Comparison of ENCODE assay signal across 7 cellular contexts in genomic region chr11:125062196-125062930, GRCh38. TPM values are rescaled to one million over a fixed set of nuclear protein-coding genes. Genes with fewer than 3 reads are reported as not detected.
DNase-seq lines count a peak whose midpoint lies in the region; ATAC-seq and TF ChIP-seq lines count a peak whose summit lies in the region.

No MANE protein-coding gene starts in this region.

- no peaks in the 10 kb centered on the region for H3K9me3 Mint-ChIP-seq in GM23338

- peaks cover 63% of the 10 kb centered on the region for H3K27me3 ChIP-seq in GM23338 (ENCODE audit: insufficient read depth)

- H3K4me2 ChIP-seq in GM23338: peak overlapping the region; percentile 82

- H3K27me3 Mint-ChIP-seq in GM23338 (ENCODE audit: insufficient read depth, low read depth, poor library complexity): peaks cover 31% of the 10 kb centered on the region

- peaks cover 6% of the 10 kb centered on the region; the same call in 1 of the 2 replicates for H3K4me1 ChIP-seq in GM23338 (ENCODE audit: insufficient read depth)

- peak; percentile 3; the same call in 2 of the 3 replicates for ATAC-seq in GM23338
- peak; percentile 30 for ATAC-seq in left ventricle myocardium superior

- H3K36me3 ChIP-seq in GM23338 (ENCODE audit: insufficient read depth): no peaks in the 10 kb centered on the region

- H3K4me3 ChIP-seq in GM23338: peak overlapping the region; percentile 90
- peak overlapping the region; percentile 45 to 63 (median 55) for H3K4me3 ChIP-seq in skin epidermis

- no peaks in the 10 kb centered on the region for H3F3A ChIP-seq in GM23338 (replicated peaks; ENCODE audit: low read depth)

- no peaks in the 10 kb centered on the region for H4K20me1 ChIP-seq in GM23338 (replicated peaks; ENCODE audit: insufficient read depth)

- H3K27ac Mint-ChIP-seq in GM23338: no peak overlapping the region

- DNase-seq in GM23338 (ENCODE audit: low spot score) (no peak), left ventricle myocardium superior (no peak), GOT3 (lab: John Stamatoyannopoulos, UW) (no peak), HCEC 1CT (no peak)
- no peak for DNase-seq in stimulated activated CD4-positive, alpha-beta T cell treated with anti-CD3 and anti-CD28 coated beads, Interleukin-1b, Interleukin-23, amount 100 ng/mL, for 48 hours

- H3K4me1 Mint-ChIP-seq in GM23338: peaks cover 9% of the 10 kb centered on the region; the same call in 1 of the 3 replicates

- H3K79me2 ChIP-seq in GM23338 (replicated peaks; ENCODE audit: insufficient read depth): no peaks in the 10 kb centered on the region

- H3K4me3 Mint-ChIP-seq in GM23338: peak overlapping the region; percentile 86

- H3K27ac ChIP-seq in GM23338 (ENCODE audit: low read depth) (no peak overlapping the region), VCaP (peak overlapping the region; percentile 50; the same call in 1 of the 2 replicates), skin epidermis (peak overlapping the region in 19 of 21 experiments; percentile 54 to 85 (median 76))

- TF ChIP-seq CTCF in GM23338 (conservative IDR thresholded peaks at IDR 0.05; ENCODE audit: low read depth in 2 of 2) (no peak), VCaP (conservative IDR thresholded peaks at IDR 0.05) (no peak)

- peak overlapping the region; percentile 98 for H2AFZ ChIP-seq in GM23338

- intact Hi-C loops in left ventricle myocardium superior (cut with micrococcal nuclease): no loop called here

- H3K36me3 Mint-ChIP-seq in GM23338 (ENCODE audit: low read depth): no peaks in the 10 kb centered on the region

- no peaks in the 10 kb centered on the region for H3K9me2 ChIP-seq in GM23338 (ENCODE audit: insufficient read depth)

TF ChIP-seq in GM23338, 12 proteins besides CTCF, POLR2A, EP300 and RAD21:
- TF ChIP-seq CREB1 (CRISPR knock-in tag; IDR thresholded peaks at IDR 0.05; ENCODE audit: low read depth): no peak
- TF ChIP-seq EZH2 (IDR thresholded peaks at IDR 0.05; ENCODE audit: low read depth, unreplicated experiment): peak; percentile 1
- TF ChIP-seq JUNB (IDR thresholded peaks at IDR 0.05; ENCODE audit: unreplicated experiment): no peak
- TF ChIP-seq EZH2phosphoT487 (IDR thresholded peaks at IDR 0.05; ENCODE audit: unreplicated experiment): no peak

RNA-seq across cellular contexts. Expression of gene SLC37A2, which starts 0.7 kb away (rescaled TPM):
- total RNA-seq in GM23338 (2014; rRNA removed; shearing (Covaris generic)): 1.0 and 1.6 TPM in 2 replicates
- polyA plus RNA-seq in GM23338 (2016; fragmentation: Nextera tagmentation; extraction: Ambion mirVana): 0.40 and 0.61 TPM in 2 replicates
- 3.5 TPM for total RNA-seq in left ventricle myocardium superior

RNA-seq across cellular contexts. Expression of gene TMEM218, which starts 49.1 kb away (rescaled TPM):
- 13.4 and 23.7 TPM in 2 replicates for total RNA-seq in GM23338 (2014; rRNA removed; shearing (Covaris generic))
- polyA plus RNA-seq in GM23338 (2016; fragmentation: Nextera tagmentation; extraction: Ambion mirVana): 23.8 and 24.2 TPM in 2 replicates
- total RNA-seq in left ventricle myocardium superior: 7.9 TPM
